In genomic region chr1:156503672-156504055, GRCh38 we compare ENCODE assay signal across 9 cellular contexts. TPM values are rescaled to one million over a fixed set of nuclear protein-coding genes. Genes with fewer than 3 reads are reported as not detected.
A peak's percentile ranks its signal among the peaks of the same experiment; 100 is the strongest.
DNase-seq lines count a peak whose midpoint lies in the region; ATAC-seq, FAIRE-seq and TF ChIP-seq lines count a peak whose summit lies in the region.
"Had no signal": no experiment of that assay in that cellular context is flagged by ENCODE, and none has a peak within 500 bp of the region (broad histone marks: within the 10 kb centered on the region; RNA-seq: fewer than 3 reads in every experiment).

No MANE protein-coding gene starts in this region.

- H3K4me3 Mint-ChIP-seq in naive B cell, result peak overlapping the region in 6 of 8 donors; percentile 49 to 89 (median 80)

- DNase-seq in A549 (ENCODE audit: low read depth in 1 of 2, low spot score in 1 of 2) (no peak), caudate nucleus (lab: John Stamatoyannopoulos, UW) (no peak), naive B cell (no peak)
- no peak for DNase-seq in stimulated activated naive CD4-positive, alpha-beta T cell treated with Interleukin-2 at 50 U/mL for 16 hours (lab: John Stamatoyannopoulos, UW)

- WGBS in A549 (ENCODE audit: missing lambda C conversion rate), result 91% methylated on average over 2 of the region's 2 CpGs

- H3K27me3 Mint-ChIP-seq in naive B cell, result no peaks in the 10 kb centered on the region

- no peak for TF ChIP-seq CTCF in A549 (IDR thresholded peaks at IDR 0.05)

- H3K36me3 ChIP-seq in KOPT-K1 (ENCODE audit: insufficient read depth, low read length), result no peaks in the 10 kb centered on the region

- no peaks in the 10 kb centered on the region for H3K9me3 Mint-ChIP-seq in naive B cell

- no peak for TF ChIP-seq EP300 in A549 (IDR thresholded peaks at IDR 0.05)

- H3K9me3 ChIP-seq in A549 (no peaks in the 10 kb centered on the region), KOPT-K1 (ENCODE audit: insufficient read depth, low read length, poor library complexity, severe bottlenecking) (no peaks in the 10 kb centered on the region)

- no peak for TF ChIP-seq POLR2A in A549 (IDR thresholded peaks at IDR 0.05; ENCODE audit: low read length)

- CTCF ChIA-PET in A549 (lab: Yijun Ruan, JAX), result interaction anchor here (0.8 to 31.7 kb wide), 9 partner anchors 28 to 147 kb away, joined by 3 to 474 read pairs (median 13); no protein-coding TSS in a partner anchor

- peak overlapping the region; percentile 98 to 100 for H3K27ac ChIP-seq in A549
- peak overlapping the region; percentile 100 for H3K27ac ChIP-seq in KOPT-K1 (ENCODE audit: low read depth, low read length, poor library complexity, severe bottlenecking)
- H3K27ac ChIP-seq in caudate nucleus (ENCODE audit: low read depth, low read length), result peak overlapping the region; percentile 99

- no peaks in the 10 kb centered on the region for H3K36me3 Mint-ChIP-seq in naive B cell

- peak overlapping the region; percentile 69 for H3K4me2 ChIP-seq in A549

- POLR2A ChIA-PET in A549 (lab: Yijun Ruan, JAX), result interaction anchor here (0.6 to 8.6 kb wide), 10 partner anchors 14 to 91 kb away, joined by 3 to 130 read pairs (median 4); partner anchors contain the start of gene NAXE

- ATAC-seq in A549, result no peak
- ATAC-seq in naive B cell (ENCODE audit: low read depth in 2 of 2), result no peak
- no peak for ATAC-seq in GM21381 (IDR thresholded peaks at IDR 0.05; ENCODE audit: unreplicated experiment)
- ATAC-seq in GM19463 (IDR thresholded peaks at IDR 0.05; ENCODE audit: unreplicated experiment), result no peak
- no peak for ATAC-seq in GM21528 (IDR thresholded peaks at IDR 0.05; ENCODE audit: low FRiP score, unreplicated experiment)

- no peak overlapping the region for H3K4me3 ChIP-seq in A549

- TF ChIP-seq RAD21 in A549 (conservative IDR thresholded peaks at IDR 0.05 in 1 of 2, IDR thresholded peaks at IDR 0.05 in 1 of 2), result no peak

- no peak for FAIRE-seq in A549 (lab: Jason Lieb, UNC)
- FAIRE-seq: H54 had no signal

- H3K4me1 Mint-ChIP-seq in naive B cell, result peaks cover 39 to 64% (median 43%) of the 10 kb centered on the region in 3 donors

- H3K4me1 ChIP-seq in A549, result peaks cover 59% of the 10 kb centered on the region

- peak overlapping the region; percentile 99 to 100 (median 100) for H3K27ac Mint-ChIP-seq in naive B cell

TF ChIP-seq in A549, 52 proteins besides CTCF, POLR2A, EP300 and RAD21:
- TF ChIP-seq, protein P1, sequence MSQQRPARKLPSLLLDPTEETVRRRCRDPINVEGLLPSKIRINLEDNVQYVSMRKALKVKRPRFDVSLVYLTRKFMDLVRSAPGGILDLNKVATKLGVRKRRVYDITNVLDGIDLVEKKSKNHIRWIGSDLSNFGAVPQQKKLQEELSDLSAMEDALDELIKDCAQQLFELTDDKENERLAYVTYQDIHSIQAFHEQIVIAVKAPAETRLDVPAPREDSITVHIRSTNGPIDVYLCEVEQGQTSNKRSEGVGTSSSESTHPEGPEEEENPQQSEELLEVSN (IDR thresholded peaks at IDR 0.05; ENCODE audit: borderline replicate concordance, low read depth), result no peak
- TF ChIP-seq, protein P2, sequence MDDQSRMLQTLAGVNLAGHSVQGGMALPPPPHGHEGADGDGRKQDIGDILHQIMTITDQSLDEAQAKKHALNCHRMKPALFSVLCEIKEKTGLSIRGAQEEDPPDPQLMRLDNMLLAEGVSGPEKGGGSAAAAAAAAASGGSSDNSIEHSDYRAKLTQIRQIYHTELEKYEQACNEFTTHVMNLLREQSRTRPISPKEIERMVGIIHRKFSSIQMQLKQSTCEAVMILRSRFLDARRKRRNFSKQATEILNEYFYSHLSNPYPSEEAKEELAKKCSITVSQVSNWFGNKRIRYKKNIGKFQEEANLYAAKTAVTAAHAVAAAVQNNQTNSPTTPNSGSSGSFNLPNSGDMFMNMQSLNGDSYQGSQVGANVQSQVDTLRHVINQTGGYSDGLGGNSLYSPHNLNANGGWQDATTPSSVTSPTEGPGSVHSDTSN (IDR thresholded peaks at IDR 0.05), result no peak
- TF ChIP-seq FOXS1 (CRISPR knock-in tag; IDR thresholded peaks at IDR 0.05) (no peak), MAX (IDR thresholded peaks at IDR 0.05) (no peak), HOXB5 (CRISPR knock-in tag; IDR thresholded peaks at IDR 0.05) (0 out of 2 replicates have a peak, but pooled peaks have one; percentile 40)
TF ChIP-seq in A549: peak in this region for 1.

RNA-seq across cellular contexts. Expression of gene MEF2D, which starts 3.1 kb away (rescaled TPM):
- 16.8 and 20.8 TPM in 2 replicates for polyA plus RNA-seq in A549 (2011; rRNA removed)
- 24.1 and 35.9 TPM in 2 replicates for polyA plus RNA-seq in A549 (2012; cell fraction: cytosol; rRNA removed)
- 93.8 and 94.5 TPM in 2 replicates for polyA plus RNA-seq in A549 (2012; cell fraction: nucleus; rRNA removed)
- polyA plus RNA-seq in A549 (2017; fragmentation: RNase III; extraction: RNeasy Plus Mini Kit Qiagen cat#74134 plus additional on column Dnase treatment), result 20.7 to 23.4 TPM (median 22.8 TPM) in 3 replicates
- polyA minus RNA-seq in A549 (2011; rRNA and poly(A)+ RNA removed), result 22.8 and 26.8 TPM in 2 replicates
- polyA plus RNA-seq in naive B cell (ENCODE audit: low read depth in 6 of 6), result 10 to 100 TPM in 3 of 6 donors, 1 to 10 TPM in 3; 6.9 to 15.8 (median 9.1) TPM
